In the genomic region with DNA sequence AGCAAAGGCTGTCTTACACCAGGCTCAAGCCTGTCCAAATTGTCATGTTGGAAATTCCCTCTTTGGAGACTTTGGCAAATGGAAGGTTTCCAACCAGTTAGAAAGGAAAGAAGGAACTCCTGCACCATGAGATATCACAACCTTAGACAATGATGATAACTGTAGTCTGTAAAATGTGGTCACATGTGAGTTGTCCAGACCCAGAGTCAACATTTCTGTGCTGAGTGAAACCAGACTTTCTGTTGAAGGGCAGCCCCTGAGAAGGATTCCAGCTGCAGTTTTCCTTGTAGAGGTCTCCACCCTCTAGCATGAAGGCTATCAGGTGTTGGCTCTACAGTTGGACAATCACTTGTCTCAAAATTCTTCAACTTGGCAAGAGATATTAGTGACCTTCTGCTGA, we compare ENCODE assay signal across 34 cellular contexts.
"Had no signal": no experiment of that assay in that cellular context is flagged by ENCODE, and none has a peak within 500 bp of the region (broad histone marks: within the 10 kb centered on the region; RNA-seq: fewer than 3 reads in every experiment).

No MANE protein-coding gene starts in this region.

- DNase-seq: Karpas-422, Kasumi-1, MG63, MM.1S, MV-4-11, NCI-H1048, NCI-H1092, NCI-H1092 treated with DMSO at 0.1 percent for 48 hours, NCI-H1105, NCI-H1105 treated with DMSO at 0.1 percent for 48 hours, NCI-H1417, NCI-H1417 treated with DMSO at 0.1 percent for 48 hours, NCI-H1436, NCI-H1436 treated with DMSO at 0.1 percent for 48 hours, NCI-H146, NCI-H1694, NCI-H1694 treated with DMSO at 0.1 percent for 48 hours, NCI-H187, NCI-H187 treated with DMSO at 0.1 percent for 48 hours, NCI-H1930, NCI-H2029, NCI-H2029 treated with DMSO at 0.1 percent for 48 hours, NCI-H2081, NCI-H2081 treated with DMSO at 0.1 percent for 48 hours, NCI-H2107, NCI-H2171, NCI-H2171 treated with DMSO at 0.1 percent for 48 hours, NCI-H2227 treated with DMSO at 0.1 percent for 48 hours, NCI-H226, NCI-H345, NCI-H446, NCI-H446 treated with DMSO at 0.1 percent for 48 hours, NCI-H510A had no signal

- H3K4me2 ChIP-seq: KMS-11 had no signal

- H3K9me3 ChIP-seq: MG63 had no signal

- H3K9ac ChIP-seq: KMS-11 had no signal

- H3K4me3 ChIP-seq: MG63 had no signal

- H3K36me3 ChIP-seq: MG63 had no signal

- H3K27me3 ChIP-seq: MG63 had no signal

- H3K27ac ChIP-seq: KMS-11 had no signal
